ENCODE assay signal across 1 cellular context in the genomic region with DNA sequence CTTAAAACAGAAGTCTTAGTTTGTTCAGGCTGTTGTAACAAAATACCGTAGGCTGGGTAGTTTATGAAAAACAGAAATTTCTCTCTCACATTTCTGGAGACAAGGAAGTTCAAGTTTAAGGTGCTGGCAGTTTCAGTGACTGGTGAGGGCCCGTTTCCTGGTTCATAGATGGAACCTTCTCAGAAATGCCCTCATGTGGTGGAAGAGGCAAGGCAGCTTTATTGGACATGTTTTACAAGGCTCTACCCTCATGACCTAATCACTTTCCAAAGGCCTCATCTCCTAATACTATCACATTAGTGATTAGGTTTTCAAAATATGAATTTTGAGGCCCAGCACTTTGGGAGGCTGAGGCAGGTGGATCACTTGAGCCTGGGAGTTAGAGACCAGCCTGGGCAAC.
TF ChIP-seq lines count a peak whose summit lies in the region.

No MANE protein-coding gene starts in this region.

TF ChIP-seq in WTC11, 78 proteins besides CTCF, POLR2A, EP300 and RAD21 (continued from another document):
- TF ChIP-seq, protein P1, sequence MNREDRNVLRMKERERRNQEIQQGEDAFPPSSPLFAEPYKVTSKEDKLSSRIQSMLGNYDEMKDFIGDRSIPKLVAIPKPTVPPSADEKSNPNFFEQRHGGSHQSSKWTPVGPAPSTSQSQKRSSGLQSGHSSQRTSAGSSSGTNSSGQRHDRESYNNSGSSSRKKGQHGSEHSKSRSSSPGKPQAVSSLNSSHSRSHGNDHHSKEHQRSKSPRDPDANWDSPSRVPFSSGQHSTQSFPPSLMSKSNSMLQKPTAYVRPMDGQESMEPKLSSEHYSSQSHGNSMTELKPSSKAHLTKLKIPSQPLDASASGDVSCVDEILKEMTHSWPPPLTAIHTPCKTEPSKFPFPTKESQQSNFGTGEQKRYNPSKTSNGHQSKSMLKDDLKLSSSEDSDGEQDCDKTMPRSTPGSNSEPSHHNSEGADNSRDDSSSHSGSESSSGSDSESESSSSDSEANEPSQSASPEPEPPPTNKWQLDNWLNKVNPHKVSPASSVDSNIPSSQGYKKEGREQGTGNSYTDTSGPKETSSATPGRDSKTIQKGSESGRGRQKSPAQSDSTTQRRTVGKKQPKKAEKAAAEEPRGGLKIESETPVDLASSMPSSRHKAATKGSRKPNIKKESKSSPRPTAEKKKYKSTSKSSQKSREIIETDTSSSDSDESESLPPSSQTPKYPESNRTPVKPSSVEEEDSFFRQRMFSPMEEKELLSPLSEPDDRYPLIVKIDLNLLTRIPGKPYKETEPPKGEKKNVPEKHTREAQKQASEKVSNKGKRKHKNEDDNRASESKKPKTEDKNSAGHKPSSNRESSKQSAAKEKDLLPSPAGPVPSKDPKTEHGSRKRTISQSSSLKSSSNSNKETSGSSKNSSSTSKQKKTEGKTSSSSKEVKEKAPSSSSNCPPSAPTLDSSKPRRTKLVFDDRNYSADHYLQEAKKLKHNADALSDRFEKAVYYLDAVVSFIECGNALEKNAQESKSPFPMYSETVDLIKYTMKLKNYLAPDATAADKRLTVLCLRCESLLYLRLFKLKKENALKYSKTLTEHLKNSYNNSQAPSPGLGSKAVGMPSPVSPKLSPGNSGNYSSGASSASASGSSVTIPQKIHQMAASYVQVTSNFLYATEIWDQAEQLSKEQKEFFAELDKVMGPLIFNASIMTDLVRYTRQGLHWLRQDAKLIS (CRISPR knock-in tag; IDR thresholded peaks at IDR 0.05; ENCODE audit: borderline replicate concordance) = no peak
- TF ChIP-seq, protein P2, sequence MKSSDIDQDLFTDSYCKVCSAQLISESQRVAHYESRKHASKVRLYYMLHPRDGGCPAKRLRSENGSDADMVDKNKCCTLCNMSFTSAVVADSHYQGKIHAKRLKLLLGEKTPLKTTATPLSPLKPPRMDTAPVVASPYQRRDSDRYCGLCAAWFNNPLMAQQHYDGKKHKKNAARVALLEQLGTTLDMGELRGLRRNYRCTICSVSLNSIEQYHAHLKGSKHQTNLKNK (CRISPR knock-in tag; IDR thresholded peaks at IDR 0.05) = no peak
- TF ChIP-seq CDX4 (CRISPR knock-in tag; IDR thresholded peaks at IDR 0.05; ENCODE audit: borderline replicate concordance) (no peak), GRHL2 (CRISPR knock-in tag; IDR thresholded peaks at IDR 0.05; ENCODE audit: insufficient replicate concordance, severe bottlenecking) (no peak), PRRX2 (CRISPR knock-in tag; IDR thresholded peaks at IDR 0.05) (no peak), TP53 (CRISPR knock-in tag; IDR thresholded peaks at IDR 0.05) (no peak), ZNF121 (CRISPR knock-in tag; IDR thresholded peaks at IDR 0.05) (no peak), STAT6 (CRISPR knock-in tag; conservative IDR thresholded peaks at IDR 0.05; ENCODE audit: low read depth) (no peak), NFYB (CRISPR knock-in tag; conservative IDR thresholded peaks at IDR 0.05; ENCODE audit: low read depth) (no peak), FOXP4 (CRISPR knock-in tag; IDR thresholded peaks at IDR 0.05) (no peak), ZNF425 (CRISPR knock-in tag; conservative IDR thresholded peaks at IDR 0.05) (no peak), CREB1 (CRISPR knock-in tag; IDR thresholded peaks at IDR 0.05) (no peak), ZNF671 (CRISPR knock-in tag; IDR thresholded peaks at IDR 0.05) (no peak), SMAD4 (CRISPR knock-in tag; IDR thresholded peaks at IDR 0.05) (no peak)
- TF ChIP-seq, protein P3, sequence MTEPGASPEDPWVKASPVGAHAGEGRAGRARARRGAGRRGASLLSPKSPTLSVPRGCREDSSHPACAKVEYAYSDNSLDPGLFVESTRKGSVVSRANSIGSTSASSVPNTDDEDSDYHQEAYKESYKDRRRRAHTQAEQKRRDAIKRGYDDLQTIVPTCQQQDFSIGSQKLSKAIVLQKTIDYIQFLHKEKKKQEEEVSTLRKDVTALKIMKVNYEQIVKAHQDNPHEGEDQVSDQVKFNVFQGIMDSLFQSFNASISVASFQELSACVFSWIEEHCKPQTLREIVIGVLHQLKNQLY (CRISPR knock-in tag; IDR thresholded peaks at IDR 0.05) = no peak
TF ChIP-seq in WTC11: peak in this region for 0.
